ENCODE assay signal across 1 cellular context in genomic region chr10:36195364-36195763, GRCh38.
TF ChIP-seq lines count a peak whose summit lies in the region.

No MANE protein-coding gene starts in this region.

TF ChIP-seq in WTC11, 78 proteins besides CTCF, POLR2A, EP300 and RAD21 (continued from another document):
- TF ChIP-seq ERG (CRISPR knock-in tag; IDR thresholded peaks at IDR 0.05) (no peak), RORB (CRISPR knock-in tag; IDR thresholded peaks at IDR 0.05) (no peak), ATF1 (CRISPR knock-in tag; IDR thresholded peaks at IDR 0.05) (no peak), FOXJ3 (CRISPR knock-in tag; IDR thresholded peaks at IDR 0.05; ENCODE audit: borderline replicate concordance) (no peak), E2F1 (CRISPR knock-in tag; IDR thresholded peaks at IDR 0.05) (no peak), STAT6 (CRISPR knock-in tag; conservative IDR thresholded peaks at IDR 0.05; ENCODE audit: low read depth) (no peak), ESRRA (CRISPR knock-in tag; IDR thresholded peaks at IDR 0.05; ENCODE audit: borderline replicate concordance) (no peak), ZNF396 (CRISPR knock-in tag; IDR thresholded peaks at IDR 0.05; ENCODE audit: borderline replicate concordance) (no peak), GTF2I (CRISPR knock-in tag; conservative IDR thresholded peaks at IDR 0.05) (no peak), CREM (CRISPR knock-in tag; IDR thresholded peaks at IDR 0.05) (no peak), SOX15 (CRISPR knock-in tag; IDR thresholded peaks at IDR 0.05) (no peak), NR2C2 (CRISPR knock-in tag; IDR thresholded peaks at IDR 0.05) (no peak), JUN (CRISPR knock-in tag; IDR thresholded peaks at IDR 0.05) (no peak)
- TF ChIP-seq, protein P1, sequence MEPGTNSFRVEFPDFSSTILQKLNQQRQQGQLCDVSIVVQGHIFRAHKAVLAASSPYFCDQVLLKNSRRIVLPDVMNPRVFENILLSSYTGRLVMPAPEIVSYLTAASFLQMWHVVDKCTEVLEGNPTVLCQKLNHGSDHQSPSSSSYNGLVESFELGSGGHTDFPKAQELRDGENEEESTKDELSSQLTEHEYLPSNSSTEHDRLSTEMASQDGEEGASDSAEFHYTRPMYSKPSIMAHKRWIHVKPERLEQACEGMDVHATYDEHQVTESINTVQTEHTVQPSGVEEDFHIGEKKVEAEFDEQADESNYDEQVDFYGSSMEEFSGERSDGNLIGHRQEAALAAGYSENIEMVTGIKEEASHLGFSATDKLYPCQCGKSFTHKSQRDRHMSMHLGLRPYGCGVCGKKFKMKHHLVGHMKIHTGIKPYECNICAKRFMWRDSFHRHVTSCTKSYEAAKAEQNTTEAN (CRISPR knock-in tag; IDR thresholded peaks at IDR 0.05), result no peak
- TF ChIP-seq, protein P2, sequence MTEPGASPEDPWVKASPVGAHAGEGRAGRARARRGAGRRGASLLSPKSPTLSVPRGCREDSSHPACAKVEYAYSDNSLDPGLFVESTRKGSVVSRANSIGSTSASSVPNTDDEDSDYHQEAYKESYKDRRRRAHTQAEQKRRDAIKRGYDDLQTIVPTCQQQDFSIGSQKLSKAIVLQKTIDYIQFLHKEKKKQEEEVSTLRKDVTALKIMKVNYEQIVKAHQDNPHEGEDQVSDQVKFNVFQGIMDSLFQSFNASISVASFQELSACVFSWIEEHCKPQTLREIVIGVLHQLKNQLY (CRISPR knock-in tag; IDR thresholded peaks at IDR 0.05), result no peak
- TF ChIP-seq, protein P3, sequence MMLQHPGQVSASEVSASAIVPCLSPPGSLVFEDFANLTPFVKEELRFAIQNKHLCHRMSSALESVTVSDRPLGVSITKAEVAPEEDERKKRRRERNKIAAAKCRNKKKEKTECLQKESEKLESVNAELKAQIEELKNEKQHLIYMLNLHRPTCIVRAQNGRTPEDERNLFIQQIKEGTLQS (CRISPR knock-in tag; conservative IDR thresholded peaks at IDR 0.05), result no peak
- TF ChIP-seq, protein P4, sequence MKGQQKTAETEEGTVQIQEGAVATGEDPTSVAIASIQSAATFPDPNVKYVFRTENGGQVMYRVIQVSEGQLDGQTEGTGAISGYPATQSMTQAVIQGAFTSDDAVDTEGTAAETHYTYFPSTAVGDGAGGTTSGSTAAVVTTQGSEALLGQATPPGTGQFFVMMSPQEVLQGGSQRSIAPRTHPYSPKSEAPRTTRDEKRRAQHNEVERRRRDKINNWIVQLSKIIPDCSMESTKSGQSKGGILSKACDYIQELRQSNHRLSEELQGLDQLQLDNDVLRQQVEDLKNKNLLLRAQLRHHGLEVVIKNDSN (CRISPR knock-in tag; IDR thresholded peaks at IDR 0.05), result no peak
TF ChIP-seq in WTC11: peak in this region for 0.
